ENCODE assay signal across 1 cellular context in genomic region chr14:73227812-73228781, GRCh38.
TF ChIP-seq lines count a peak whose summit lies in the region.

No MANE protein-coding gene starts in this region.

TF ChIP-seq in HepG2, 621 proteins besides CTCF, POLR2A, EP300 and RAD21 (continued from another document):
- TF ChIP-seq ZNF7 (CRISPR knock-in tag; IDR thresholded peaks at IDR 0.05) (no peak), FOSL2 (CRISPR knock-in tag; IDR thresholded peaks at IDR 0.05) (peak; percentile 68), ELK4 (CRISPR knock-in tag; IDR thresholded peaks at IDR 0.05; ENCODE audit: borderline replicate concordance) (no peak), ATF3 (CRISPR knock-in tag; IDR thresholded peaks at IDR 0.05) (no peak), RERE (CRISPR knock-in tag; IDR thresholded peaks at IDR 0.05; ENCODE audit: low read depth) (no peak), RARA (CRISPR knock-in tag; IDR thresholded peaks at IDR 0.05) (peak; percentile 13; the same call in 1 of the 2 replicates)
